8 cellular contexts compared by ENCODE assay signal in genomic region chrX:40267334-40268118, GRCh38.
DNase-seq lines count a peak whose midpoint lies in the region; ATAC-seq, FAIRE-seq and TF ChIP-seq lines count a peak whose summit lies in the region.

No MANE protein-coding gene starts in this region.

- POLR2A ChIA-PET in HepG2 (lab: Yijun Ruan, JAX), result interaction anchor here (0.9 to 1.6 kb wide), 3 partner anchors 90 to 536 kb away, joined by 3 to 7 read pairs (median 3); no protein-coding TSS in a partner anchor

- no peaks in the 10 kb centered on the region for H3K36me3 ChIP-seq in BLaER1 treated with 17β-estradiol and CSF1 and Interleukin-3, amounts not matched to agents 10 nM and 100 nM
- H3K36me3 ChIP-seq in adipocyte (ENCODE audit: control insufficient read depth, insufficient read depth, low read length, severe bottlenecking) (no peaks in the 10 kb centered on the region), HepG2 (replicated peaks in 1 of 2; ENCODE audit: control insufficient read depth in 1 of 2, insufficient read depth in 2 of 2, low read length in 2 of 2) (no peaks in the 10 kb centered on the region), upper lobe of right lung (no peaks in the 10 kb centered on the region)

- BruUV-seq in HepG2 (replicated peaks; lab: Mats Ljungman, UMichigan), result no TSS peak

- CTCF ChIA-PET in HepG2 (lab: Yijun Ruan, JAX; ENCODE audit: low intra/inter-chr PET ratio, low total read pairs), result no interaction called here

- FAIRE-seq in HepG2 (lab: Jason Lieb, UNC), result no peak

- TF ChIP-seq EP300 in HepG2 (IDR thresholded peaks at IDR 0.05; ENCODE audit: low read depth in 2 of 2, low read length in 2 of 2) (no peak), HepG2 (CRISPR knock-in tag; IDR thresholded peaks at IDR 0.05; ENCODE audit: borderline replicate concordance) (no peak)

- TF ChIP-seq CTCF in HepG2 (CRISPR knock-in tag; IDR thresholded peaks at IDR 0.05) (no peak), upper lobe of right lung (IDR thresholded peaks at IDR 0.05) (no peak)

- no peak for TF ChIP-seq RAD21 in HepG2 (CRISPR knock-in tag; IDR thresholded peaks at IDR 0.05)

- no peak for TF ChIP-seq POLR2A in HepG2 (IDR thresholded peaks at IDR 0.05; ENCODE audit: insufficient read depth in 1 of 2, low read depth in 2 of 2, low read length in 2 of 2)

- peak overlapping the region; percentile 54 to 83 (median 81); a peak in 21 of 22 replicates for H3K9ac ChIP-seq in BLaER1 treated with 17β-estradiol and CSF1 and Interleukin-3, amounts not matched to agents 10 nM and 100 nM
- peak overlapping the region; percentile 47 for H3K9ac ChIP-seq in adipocyte (ENCODE audit: low read length)
- no peak overlapping the region for H3K9ac ChIP-seq in HepG2 (ENCODE audit: insufficient read depth, low read depth, low read length)

- peak overlapping the region; percentile 55 to 91 (median 87); a peak in 21 of 22 replicates for H3K27ac ChIP-seq in BLaER1 treated with 17β-estradiol and CSF1 and Interleukin-3, amounts not matched to agents 10 nM and 100 nM
- H3K27ac ChIP-seq in HepG2 (ENCODE audit: extremely low read length, insufficient read depth, low read length) (no peak overlapping the region), upper lobe of right lung (peak overlapping the region; percentile 63)

- H4K20me1 ChIP-seq in BLaER1 treated with 17β-estradiol and CSF1 and Interleukin-3, amounts not matched to agents 10 nM and 100 nM, result no peaks in the 10 kb centered on the region
- H4K20me1 ChIP-seq in HepG2 (ENCODE audit: insufficient read depth, low read length), result no peaks in the 10 kb centered on the region

- in situ Hi-C loops in HepG2 (cut with HindIII; ENCODE audit: extremely low pct_ligation_motif_present, low pct_unique_long_range_greater_than_20kb), result loop anchor here (10.0 to 25.0 kb wide), 2 partner anchors 183 to 330 kb away; no protein-coding TSS in a partner anchor

- WGBS in HepG2 (ENCODE audit: low lambda C conversion rate), result 4% methylated on average over 12 of the region's 29 CpGs

- H3K27me3 ChIP-seq in BLaER1 treated with 17β-estradiol and CSF1 and Interleukin-3, amounts not matched to agents 10 nM and 100 nM, result peaks cover 0 to 12% (median 0%) of the 10 kb centered on the region in 11 experiments; a peak in 2 of 22 replicates
- H3K27me3 ChIP-seq in adipocyte (replicated peaks; ENCODE audit: control insufficient read depth, insufficient read depth, low read length) (peaks cover 12% of the 10 kb centered on the region), HepG2 (ENCODE audit: control insufficient read depth in 1 of 2, insufficient read depth in 2 of 2, low read length in 2 of 2) (no peaks in the 10 kb centered on the region; a peak in 1 of 5 replicates), upper lobe of right lung (no peaks in the 10 kb centered on the region)

- H3K79me2 ChIP-seq in HepG2 (ENCODE audit: insufficient read depth, low read length), result no peaks in the 10 kb centered on the region

- intact Hi-C loops in HepG2 (cut with micrococcal nuclease; ENCODE audit: unreplicated experiment), result loop anchor here (1.0 to 5.0 kb wide), 5 partner anchors 95 to 451 kb away; no protein-coding TSS in a partner anchor
- intact Hi-C loops in upper lobe of right lung (cut with DNase I), result no loop called here

- DNase-seq in adipocyte (ENCODE audit: low read depth) (peak; percentile 23), HepG2 (ENCODE audit: low spot score) (no peak), upper lobe of right lung (peak; percentile 58), NCI-H524 (lab: John Stamatoyannopoulos, UW) (no peak)

- H3K4me2 ChIP-seq in BLaER1 treated with 17β-estradiol and CSF1 and Interleukin-3, amounts not matched to agents 10 nM and 100 nM, result peak overlapping the region; percentile 73 to 93 (median 87)
- peak overlapping the region; percentile 76 for H3K4me2 ChIP-seq in HepG2 (ENCODE audit: low read depth, low read length)

- peak overlapping the region; percentile 5 for H2AFZ ChIP-seq in HepG2 (ENCODE audit: low read length)

- H3K9me3 ChIP-seq in BLaER1 treated with 17β-estradiol and CSF1 and Interleukin-3, amounts not matched to agents 10 nM and 100 nM (replicated peaks in 1 of 11), result peaks cover 9 to 17% (median 13%) of the 10 kb centered on the region in 11 experiments; a peak in 19 of 22 replicates
- peaks cover 5% of the 10 kb centered on the region for H3K9me3 ChIP-seq in adipocyte (ENCODE audit: control insufficient read depth, low read length)
- no peaks in the 10 kb centered on the region for H3K9me3 ChIP-seq in HepG2 (ENCODE audit: low read length)
- H3K9me3 ChIP-seq in upper lobe of right lung, result no peaks in the 10 kb centered on the region

- H3K4me1 ChIP-seq in BLaER1 treated with 17β-estradiol and CSF1 and Interleukin-3, amounts not matched to agents 10 nM and 100 nM, result peaks cover 70 to 88% (median 86%) of the 10 kb centered on the region in 10 experiments
- peaks cover 4% of the 10 kb centered on the region for H3K4me1 ChIP-seq in adipocyte (ENCODE audit: control insufficient read depth, insufficient read depth, low read length)
- peaks cover 20% of the 10 kb centered on the region for H3K4me1 ChIP-seq in HepG2 (ENCODE audit: insufficient read depth, low read length)
- H3K4me1 ChIP-seq in upper lobe of right lung, result no peaks in the 10 kb centered on the region

- H3K4me3 ChIP-seq in BLaER1 treated with 17β-estradiol and CSF1 and Interleukin-3, amounts not matched to agents 10 nM and 100 nM, result peak overlapping the region; percentile 44 to 70 (median 54)
- peak overlapping the region; percentile 81 for H3K4me3 ChIP-seq in adipocyte (ENCODE audit: low read length)
- H3K4me3 ChIP-seq in HepG2 (replicated peaks in 1 of 3; ENCODE audit: insufficient read depth in 1 of 3, low read depth in 2 of 3, low read length in 3 of 3), result peak overlapping the region; percentile 45 to 69 (median 60); a peak in 5 of 6 replicates
- H3K4me3 ChIP-seq in upper lobe of right lung, result peak overlapping the region; percentile 52

- peak; percentile 33 for ATAC-seq in HG02759 (IDR thresholded peaks at IDR 0.05; ENCODE audit: unreplicated experiment)
- peak; percentile 56 for ATAC-seq in HepG2
- no peak for ATAC-seq in upper lobe of right lung
- ATAC-seq in HG03571 (IDR thresholded peaks at IDR 0.05; ENCODE audit: unreplicated experiment), result no peak
- ATAC-seq in HG02678 (IDR thresholded peaks at IDR 0.05; ENCODE audit: unreplicated experiment), result no peak

TF ChIP-seq in HepG2, 621 proteins besides CTCF, POLR2A, EP300 and RAD21:
- TF ChIP-seq HMGXB4 (CRISPR knock-in tag; IDR thresholded peaks at IDR 0.05; ENCODE audit: borderline replicate concordance in 1 of 2, low read depth in 1 of 2) (0 out of 4 replicates have a peak, but pooled peaks of 1 of the 2 experiments have one; percentile 8), ZBED4 (CRISPR knock-in tag; IDR thresholded peaks at IDR 0.05; ENCODE audit: borderline replicate concordance) (no peak), GABPB1 (CRISPR knock-in tag; IDR thresholded peaks at IDR 0.05) (0 out of 2 replicates have a peak, but pooled peaks have one; percentile 12), KDM3A (CRISPR knock-in tag; IDR thresholded peaks at IDR 0.05; ENCODE audit: low read depth) (peak; percentile 12; the same call in 1 of the 2 replicates), ZNF550 (CRISPR knock-in tag; IDR thresholded peaks at IDR 0.05; ENCODE audit: borderline replicate concordance) (no peak), MAZ (IDR thresholded peaks at IDR 0.05; ENCODE audit: borderline replicate concordance, low read depth, low read length) (no peak), MAZ (CRISPR knock-in tag; IDR thresholded peaks at IDR 0.05; ENCODE audit: low read depth) (0 out of 2 replicates have a peak, but pooled peaks have one; percentile 12), ZNF652 (CRISPR knock-in tag; IDR thresholded peaks at IDR 0.05; ENCODE audit: borderline replicate concordance, low read depth) (peak; percentile 13; the same call in 1 of the 2 replicates)

Comparison
In these comparisons a context has a peak if more than half of its experiments do, and no peak if none do; other contexts are left out.
1. ATAC-seq: peak in HG02759 (single experiment) and HepG2 (single experiment); none in upper lobe of right lung (single experiment), HG03571 (single experiment) and HG02678 (single experiment).
2. DNase-seq: peak in adipocyte (single experiment) and upper lobe of right lung (single experiment); none in HepG2 (single experiment) and NCI-H524 (0 of 2).
3. Peak in every context shown above with its lines, with median percentiles within 50 percentile points of each other: H3K4me3 ChIP-seq.